In genomic region chr15:42548258-42549051, GRCh38 we compare ENCODE assay signal across 1 cellular context.
A peak's percentile ranks its signal among the peaks of the same experiment; 100 is the strongest.
TF ChIP-seq lines count a peak whose summit lies in the region.

TSS of gene HAUS2 (plus strand) at chr15:42548838. CDS start at chr15:42548873, 35 bp downstream.
TSS of gene LRRC57 (minus strand) at chr15:42548793. CDS start at chr15:42548434, 359 bp downstream.

TF ChIP-seq in HepG2, 621 proteins besides CTCF, POLR2A, EP300 and RAD21 (continued from another document and continues in another):
- TF ChIP-seq E2F1 (CRISPR knock-in tag; IDR thresholded peaks at IDR 0.05): peak; percentile 99
- no peak for TF ChIP-seq ZFP36L2 (CRISPR knock-in tag; IDR thresholded peaks at IDR 0.05)
- peak; percentile 90 for TF ChIP-seq SP4 (CRISPR knock-in tag; IDR thresholded peaks at IDR 0.05)
- peak; percentile 88 for TF ChIP-seq ZMYM4 (CRISPR knock-in tag; IDR thresholded peaks at IDR 0.05)
- TF ChIP-seq IRF2 (CRISPR knock-in tag; IDR thresholded peaks at IDR 0.05): peak; percentile 59; the same call in 1 of the 2 replicates
- no peak for TF ChIP-seq MZF1 (CRISPR knock-in tag; IDR thresholded peaks at IDR 0.05; ENCODE audit: borderline replicate concordance)
- TF ChIP-seq RBM39 (IDR thresholded peaks at IDR 0.05; ENCODE audit: low read depth, low read length, poor library complexity, severe bottlenecking): peak; percentile 50
- TF ChIP-seq SCMH1 (CRISPR knock-in tag; IDR thresholded peaks at IDR 0.05; ENCODE audit: borderline replicate concordance): no peak
- peak; percentile 8; the same call in 1 of the 2 replicates for TF ChIP-seq ZNF138 (CRISPR knock-in tag; IDR thresholded peaks at IDR 0.05; ENCODE audit: low read depth)
- TF ChIP-seq ZNF274 (CRISPR knock-in tag; IDR thresholded peaks at IDR 0.05): peak; percentile 60; the same call in 1 of the 2 replicates
- peak; percentile 47; the same call in 1 of the 2 replicates for TF ChIP-seq PHF21A (CRISPR knock-in tag; IDR thresholded peaks at IDR 0.05)
- peak; percentile 73 for TF ChIP-seq ELF1 (CRISPR knock-in tag; IDR thresholded peaks at IDR 0.05)
- TF ChIP-seq ZNF382 (CRISPR knock-in tag; IDR thresholded peaks at IDR 0.05; ENCODE audit: borderline replicate concordance): no peak
- peak; percentile 70; the same call in 1 of the 2 replicates for TF ChIP-seq SAFB2 (CRISPR knock-in tag; IDR thresholded peaks at IDR 0.05; ENCODE audit: borderline replicate concordance, low read depth)
- TF ChIP-seq ZNF513 (CRISPR knock-in tag; conservative IDR thresholded peaks at IDR 0.05): no peak
- TF ChIP-seq ATF2 (CRISPR knock-in tag; IDR thresholded peaks at IDR 0.05): peak; percentile 96
- no peak for TF ChIP-seq FIP1L1 (IDR thresholded peaks at IDR 0.05; ENCODE audit: borderline replicate concordance, insufficient read depth, low read depth, low read length)
- TF ChIP-seq ZBTB2 (CRISPR knock-in tag; IDR thresholded peaks at IDR 0.05; ENCODE audit: low read depth): no peak
- no peak for TF ChIP-seq LRRFIP1 (CRISPR knock-in tag; conservative IDR thresholded peaks at IDR 0.05)
- no peak for TF ChIP-seq NPAS2 (CRISPR knock-in tag; IDR thresholded peaks at IDR 0.05; ENCODE audit: borderline replicate concordance)
- TF ChIP-seq ZNF224 (CRISPR knock-in tag; IDR thresholded peaks at IDR 0.05): peak; percentile 33; the same call in 1 of the 2 replicates
- TF ChIP-seq ARNT (IDR thresholded peaks at IDR 0.05): no peak
- TF ChIP-seq TFDP2 (CRISPR knock-in tag; IDR thresholded peaks at IDR 0.05): peak; percentile 96
- no peak; the same call in 1 of the 2 replicates for TF ChIP-seq BCL3 (CRISPR knock-in tag; IDR thresholded peaks at IDR 0.05)
- no peak for TF ChIP-seq TBP (CRISPR knock-in tag; IDR thresholded peaks at IDR 0.05)
- peak; percentile 96 for TF ChIP-seq PHF8 (CRISPR knock-in tag; IDR thresholded peaks at IDR 0.05)
- no peak for TF ChIP-seq CHD4 (IDR thresholded peaks at IDR 0.05; ENCODE audit: borderline replicate concordance, low read length)
- TF ChIP-seq ZSCAN30 (CRISPR knock-in tag; IDR thresholded peaks at IDR 0.05): no peak
- no peak for TF ChIP-seq ZNF713 (CRISPR knock-in tag; IDR thresholded peaks at IDR 0.05)
- TF ChIP-seq ZFP90 (CRISPR knock-in tag; IDR thresholded peaks at IDR 0.05; ENCODE audit: borderline replicate concordance): peak; percentile 47
- TF ChIP-seq ZNF331 (CRISPR knock-in tag; IDR thresholded peaks at IDR 0.05): peak; percentile 64; the same call in 1 of the 2 replicates
- no peak for TF ChIP-seq ADNP (CRISPR knock-in tag; IDR thresholded peaks at IDR 0.05)
- peak; percentile 48; the same call in 1 of the 2 replicates for TF ChIP-seq ZNF746 (CRISPR knock-in tag; IDR thresholded peaks at IDR 0.05)
- peak; percentile 83 for TF ChIP-seq FOXK1 (CRISPR knock-in tag; IDR thresholded peaks at IDR 0.05; ENCODE audit: borderline replicate concordance, low read depth)
- TF ChIP-seq ZNF580 (CRISPR knock-in tag; IDR thresholded peaks at IDR 0.05; ENCODE audit: borderline replicate concordance, low read depth): no peak; the same call in 1 of the 2 replicates
- TF ChIP-seq CEBPZ (IDR thresholded peaks at IDR 0.05; ENCODE audit: low read length): no peak
- TF ChIP-seq ZNF646 (CRISPR knock-in tag; IDR thresholded peaks at IDR 0.05): no peak
- TF ChIP-seq GATA4 (IDR thresholded peaks at IDR 0.05; ENCODE audit: borderline replicate concordance, low read depth): peak; percentile 66; the same call in 1 of the 2 replicates
- no peak for TF ChIP-seq ZNF672 (CRISPR knock-in tag; IDR thresholded peaks at IDR 0.05)
